In genomic region chr12:54251667-54252284, GRCh38 we compare ENCODE assay signal across 8 cellular contexts. TPM values are rescaled to one million over a fixed set of nuclear protein-coding genes. Genes with fewer than 3 reads are reported as not detected.
DNase-seq lines count a peak whose midpoint lies in the region; ATAC-seq and TF ChIP-seq lines count a peak whose summit lies in the region.

No MANE protein-coding gene starts in this region.

- no peak for ATAC-seq in HG03469 (IDR thresholded peaks at IDR 0.05; ENCODE audit: unreplicated experiment)
- ATAC-seq in HG02981 (IDR thresholded peaks at IDR 0.05; ENCODE audit: unreplicated experiment) = no peak
- ATAC-seq in HG02870 (IDR thresholded peaks at IDR 0.05; ENCODE audit: unreplicated experiment) = no peak

- TF ChIP-seq RAD21 in liver (IDR thresholded peaks at IDR 0.05) = peak; percentile 81 to 83

- TF ChIP-seq CTCF in GM12865 (IDR thresholded peaks at IDR 0.05; ENCODE audit: insufficient read depth, low read depth, low read length, missing control alignments) (peak; percentile 55), breast epithelium (IDR thresholded peaks at IDR 0.05) (peak in 2 of 3 donors; percentile 53 to 65), liver (IDR thresholded peaks at IDR 0.05; ENCODE audit: low read depth, low read length, missing input control) (peak; percentile 62)

- 95% methylated on average over 1 of the region's 1 CpG for WGBS in liver

- no peak for TF ChIP-seq POLR2A in breast epithelium (IDR thresholded peaks at IDR 0.05)

- H3K9me3 ChIP-seq in breast epithelium (no peaks in the 10 kb centered on the region), liver (ENCODE audit: control insufficient read depth in 4 of 4, low read length in 3 of 4) (no peaks in the 10 kb centered on the region)

- intact Hi-C loops in breast epithelium (cut with DNase I; ENCODE audit: low total_unique reads) = no loop called here

- no peak overlapping the region for H3K9ac ChIP-seq in liver (ENCODE audit: low read depth in 1 of 2, low read length in 2 of 2)

- H3K36me3 ChIP-seq in breast epithelium (no peaks in the 10 kb centered on the region), liver (ENCODE audit: control insufficient read depth in 4 of 4, insufficient read depth in 3 of 4, low read depth in 1 of 4, low read length in 3 of 4) (peaks cover 4 to 14% (median 7%) of the 10 kb centered on the region in 4 donors)

- DNase-seq in AG20443 (ENCODE audit: low spot score) (peak; percentile 66), GM12865 (ENCODE audit: low read depth) (peak; percentile 56), NCI-H446 treated with DMSO at 0.1 percent for 48 hours (lab: John Stamatoyannopoulos, UW) (peak; percentile 33), breast epithelium (ENCODE audit: low spot score in 2 of 2) (no peak)

- H3K4me1 ChIP-seq in breast epithelium (no peaks in the 10 kb centered on the region), liver (ENCODE audit: control insufficient read depth in 4 of 4, insufficient read depth in 4 of 4, low read length in 3 of 4) (no peaks in the 10 kb centered on the region)

- H3K27ac ChIP-seq in breast epithelium = no peak overlapping the region
- H3K27ac ChIP-seq in liver (ENCODE audit: low read depth in 1 of 2, low read length in 2 of 2) = no peak overlapping the region

- no peaks in the 10 kb centered on the region for H3K27me3 ChIP-seq in breast epithelium
- no peaks in the 10 kb centered on the region for H3K27me3 ChIP-seq in liver (ENCODE audit: control insufficient read depth in 4 of 4, insufficient read depth in 4 of 4, low read length in 3 of 4)

- H3K4me3 ChIP-seq in GM12865 (ENCODE audit: low read depth, low read length) (no peak overlapping the region), breast epithelium (no peak overlapping the region), liver (ENCODE audit: low read depth in 1 of 3, low read length in 3 of 3) (no peak overlapping the region)

TF ChIP-seq in liver, 16 proteins besides CTCF, POLR2A, EP300 and RAD21:
- no peak for TF ChIP-seq ATF3 (IDR thresholded peaks at IDR 0.05)

RNA-seq across cellular contexts. Expression of gene CBX5, which starts 28.1 kb away (rescaled TPM):
- total RNA-seq in breast epithelium (10 to 100 TPM; 22.4 to 45.8 (median 31.8) TPM), liver (10 to 100 TPM; 15.1 to 62.3 TPM)
- 1 to 10 TPM; 4.4 to 10.0 TPM for polyA plus RNA-seq in liver

RNA-seq across cellular contexts. Expression of gene HNRNPA1, which starts 28.8 kb away (rescaled TPM):
- total RNA-seq in breast epithelium (100 to 1,000 TPM; 387 to 571 (median 477) TPM), liver (100 to 1,000 TPM; 169 to 274 TPM)
- polyA plus RNA-seq in liver = 100 to 1,000 TPM in 1 of 2 donors, 10 to 100 TPM in 1; 81.0 to 241 TPM

RNA-seq across cellular contexts. Expression of gene NFE2, which starts 49.0 kb away (rescaled TPM):
- total RNA-seq in breast epithelium (under 1 TPM; 0.15 to 0.48 (median 0.33) TPM), liver (100 to 1,000 TPM in 1 of 2 donors, 1 to 10 TPM in 1; 1.7 to 155 TPM)
- polyA plus RNA-seq in liver = under 1 TPM; 0.44 to 0.71 TPM

Comparison
In these comparisons a context has a peak if more than half of its experiments do, and no peak if none do; other contexts are left out.
1. DNase-seq: peak in AG20443 (single experiment), GM12865 (single experiment) and NCI-H446 treated with DMSO at 0.1 percent for 48 hours (single experiment); none in breast epithelium (0 of 2).
2. Peak in every context shown above with its lines, with median percentiles within 50 percentile points of each other: CTCF ChIP-seq.